ENCODE assay signal across 7 cellular contexts in genomic region chr2:9703085-9703641, GRCh38.
DNase-seq lines count a peak whose midpoint lies in the region; ATAC-seq and TF ChIP-seq lines count a peak whose summit lies in the region.

No MANE protein-coding gene starts in this region.

- no peak overlapping the region for H3K27ac ChIP-seq in ascending aorta

- no peaks in the 10 kb centered on the region for H3K4me1 ChIP-seq in ascending aorta

- H3K4me3 ChIP-seq in ascending aorta (no peak overlapping the region), lower leg skin (ENCODE audit: low read depth, poor library complexity, severe bottlenecking) (no peak overlapping the region)

- H3K36me3 ChIP-seq in ascending aorta, result no peaks in the 10 kb centered on the region

- 12 to 15% methylated on average over 5 to 10 of the region's 10 CpGs for WGBS in lower leg skin, 2 donors

- ATAC-seq in stimulated activated effector memory CD8-positive, alpha-beta T cell treated with anti-CD3 and anti-CD28 coated beads, Interleukin-12 subunit alpha, Interleukin-12 subunit beta, amount 100 ng/mL, for 72 hours, result peak; percentile 97

- H3K27me3 Mint-ChIP-seq in type B pancreatic cell, result peaks cover 3% of the 10 kb centered on the region

- peak overlapping the region; percentile 78 for H3K27ac Mint-ChIP-seq in stimulated activated effector memory CD8-positive, alpha-beta T cell treated with anti-CD3 and anti-CD28 coated beads, Interleukin-12 subunit alpha, Interleukin-12 subunit beta, amount 100 ng/mL, for 72 hours
- H3K27ac Mint-ChIP-seq in type B pancreatic cell, result no peak overlapping the region

- peaks cover 83% of the 10 kb centered on the region for H3K4me1 Mint-ChIP-seq in stimulated activated effector memory CD8-positive, alpha-beta T cell treated with anti-CD3 and anti-CD28 coated beads, Interleukin-12 subunit alpha, Interleukin-12 subunit beta, amount 100 ng/mL, for 72 hours
- peaks cover 24% of the 10 kb centered on the region for H3K4me1 Mint-ChIP-seq in type B pancreatic cell (ENCODE audit: unreplicated experiment)

- H3K4me3 Mint-ChIP-seq in stimulated activated effector memory CD8-positive, alpha-beta T cell treated with anti-CD3 and anti-CD28 coated beads, Interleukin-12 subunit alpha, Interleukin-12 subunit beta, amount 100 ng/mL, for 72 hours, result peak overlapping the region; percentile 49
- no peak overlapping the region for H3K4me3 Mint-ChIP-seq in type B pancreatic cell

- intact Hi-C loops in ascending aorta (cut with DNase I) (no loop called here), lower leg skin (cut with DNase I; ENCODE audit: low total_unique reads) (no loop called here)

- H3K36me3 Mint-ChIP-seq in stimulated activated effector memory CD8-positive, alpha-beta T cell treated with anti-CD3 and anti-CD28 coated beads, Interleukin-12 subunit alpha, Interleukin-12 subunit beta, amount 100 ng/mL, for 72 hours, result peaks cover 9% of the 10 kb centered on the region
- no peaks in the 10 kb centered on the region for H3K36me3 Mint-ChIP-seq in type B pancreatic cell

- TF ChIP-seq CTCF in ascending aorta (IDR thresholded peaks at IDR 0.05) (no peak), lower leg skin (IDR thresholded peaks at IDR 0.05) (no peak), type B pancreatic cell (conservative IDR thresholded peaks at IDR 0.05) (no peak)

- no peaks in the 10 kb centered on the region for H3K9me3 Mint-ChIP-seq in stimulated activated effector memory CD8-positive, alpha-beta T cell treated with anti-CD3 and anti-CD28 coated beads, Interleukin-12 subunit alpha, Interleukin-12 subunit beta, amount 100 ng/mL, for 72 hours
- H3K9me3 Mint-ChIP-seq in type B pancreatic cell, result peaks cover 6% of the 10 kb centered on the region

- H3K9me3 ChIP-seq in ascending aorta, result no peaks in the 10 kb centered on the region

- H3K27me3 ChIP-seq in ascending aorta, result no peaks in the 10 kb centered on the region

- TF ChIP-seq POLR2A in lower leg skin (IDR thresholded peaks at IDR 0.05), result no peak

- peak; percentile 11 for DNase-seq in HT-29 (ENCODE audit: low spot score)
- DNase-seq in T-helper 22 cell (ENCODE audit: low read depth), result peak; percentile 89
- peak; percentile 16 to 74 for DNase-seq in ascending aorta (ENCODE audit: low spot score in 2 of 2)
- DNase-seq in lower leg skin (ENCODE audit: low spot score in 2 of 2), result peak; percentile 39 to 87
- peak; percentile 69 to 92 for DNase-seq in stimulated activated effector memory CD8-positive, alpha-beta T cell treated with anti-CD3 and anti-CD28 coated beads, Interleukin-12 subunit alpha, Interleukin-12 subunit beta, amount 100 ng/mL, for 72 hours (ENCODE audit: low spot score in 2 of 2)
- DNase-seq in type B pancreatic cell (ENCODE audit: extremely low spot score, unreplicated experiment), result no peak
- DNase-seq in inferior parietal cortex (ENCODE audit: extremely low spot score), result no peak

Comparison
In these comparisons a context has a peak if more than half of its experiments do, and no peak if none do; other contexts are left out.
1. DNase-seq: peak in HT-29 (single experiment), T-helper 22 cell (single experiment), ascending aorta (2 of 2), lower leg skin (2 of 2) and stimulated activated effector memory CD8-positive, alpha-beta T cell treated with anti-CD3 and anti-CD28 coated beads, Interleukin-12 subunit alpha, Interleukin-12 subunit beta, amount 100 ng/mL, for 72 hours (2 of 2); none in type B pancreatic cell (single experiment) and inferior parietal cortex (single experiment).